Comparison of ENCODE assay signal across 1 cellular context in the genomic region with DNA sequence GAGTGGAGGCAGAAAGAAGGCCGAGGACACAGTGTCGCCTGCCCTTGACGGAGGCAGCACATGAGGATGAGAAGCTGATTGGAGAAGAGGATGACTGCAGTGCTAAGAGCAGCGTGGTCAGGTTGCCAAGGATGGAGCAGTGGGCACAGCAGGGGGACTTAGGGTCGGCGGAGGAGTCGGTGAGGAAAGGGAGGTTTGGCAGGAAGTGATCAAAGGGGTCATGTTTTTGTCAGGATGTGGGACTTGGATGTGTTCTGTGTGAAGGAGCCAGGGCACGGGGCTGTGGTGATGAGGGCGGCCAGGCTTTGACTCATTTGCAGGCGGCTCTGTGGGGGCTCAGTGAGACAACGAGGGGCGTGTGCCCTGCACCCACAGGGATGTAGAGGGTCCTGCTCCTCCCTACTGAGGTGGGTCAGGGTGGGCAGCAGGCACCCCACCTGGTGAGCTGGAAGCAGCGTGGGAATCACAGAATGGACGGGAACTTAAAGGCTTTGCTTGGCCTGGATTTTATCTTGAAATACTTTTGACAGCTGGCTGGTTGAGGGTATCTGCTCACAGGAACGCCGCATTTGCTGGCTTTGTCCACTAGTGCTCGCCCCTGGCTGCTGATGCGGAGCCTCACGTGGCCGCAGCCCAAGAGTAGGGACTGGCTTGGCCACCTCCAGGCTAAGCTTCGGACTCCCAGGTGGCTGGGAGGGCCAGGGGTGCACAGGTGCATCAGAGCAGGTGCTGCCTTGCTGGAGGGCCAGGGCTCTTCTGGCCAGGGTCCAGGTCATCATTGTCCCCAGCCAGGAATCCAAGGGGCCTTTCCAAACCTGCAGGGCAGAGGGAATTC.
TF ChIP-seq lines count a peak whose summit lies in the region.

No MANE protein-coding gene starts in this region.

TF ChIP-seq in IMR-90, 13 proteins besides CTCF, POLR2A, EP300 and RAD21:
- no peak for TF ChIP-seq MXI1 (IDR thresholded peaks at IDR 0.05; ENCODE audit: borderline replicate concordance, low read depth, low read length)
- TF ChIP-seq CEBPB (IDR thresholded peaks at IDR 0.05; ENCODE audit: low read depth, low read length): no peak
- TF ChIP-seq MAZ (IDR thresholded peaks at IDR 0.05; ENCODE audit: borderline replicate concordance, low read depth, low read length): no peak
- TF ChIP-seq, protein P1, sequence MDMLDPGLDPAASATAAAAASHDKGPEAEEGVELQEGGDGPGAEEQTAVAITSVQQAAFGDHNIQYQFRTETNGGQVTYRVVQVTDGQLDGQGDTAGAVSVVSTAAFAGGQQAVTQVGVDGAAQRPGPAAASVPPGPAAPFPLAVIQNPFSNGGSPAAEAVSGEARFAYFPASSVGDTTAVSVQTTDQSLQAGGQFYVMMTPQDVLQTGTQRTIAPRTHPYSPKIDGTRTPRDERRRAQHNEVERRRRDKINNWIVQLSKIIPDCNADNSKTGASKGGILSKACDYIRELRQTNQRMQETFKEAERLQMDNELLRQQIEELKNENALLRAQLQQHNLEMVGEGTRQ (IDR thresholded peaks at IDR 0.05; ENCODE audit: low read depth, low read length): no peak
- TF ChIP-seq CHD1 (IDR thresholded peaks at IDR 0.05; ENCODE audit: low read depth, low read length): no peak
- no peak for TF ChIP-seq FOS (IDR thresholded peaks at IDR 0.05; ENCODE audit: low read depth, low read length)
- TF ChIP-seq, protein P2, sequence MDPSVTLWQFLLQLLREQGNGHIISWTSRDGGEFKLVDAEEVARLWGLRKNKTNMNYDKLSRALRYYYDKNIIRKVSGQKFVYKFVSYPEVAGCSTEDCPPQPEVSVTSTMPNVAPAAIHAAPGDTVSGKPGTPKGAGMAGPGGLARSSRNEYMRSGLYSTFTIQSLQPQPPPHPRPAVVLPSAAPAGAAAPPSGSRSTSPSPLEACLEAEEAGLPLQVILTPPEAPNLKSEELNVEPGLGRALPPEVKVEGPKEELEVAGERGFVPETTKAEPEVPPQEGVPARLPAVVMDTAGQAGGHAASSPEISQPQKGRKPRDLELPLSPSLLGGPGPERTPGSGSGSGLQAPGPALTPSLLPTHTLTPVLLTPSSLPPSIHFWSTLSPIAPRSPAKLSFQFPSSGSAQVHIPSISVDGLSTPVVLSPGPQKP (IDR thresholded peaks at IDR 0.05; ENCODE audit: borderline replicate concordance, low read depth, low read length): no peak
- no peak for TF ChIP-seq MAFK (IDR thresholded peaks at IDR 0.05; ENCODE audit: low read depth, low read length)
- no peak for TF ChIP-seq RFX5 (IDR thresholded peaks at IDR 0.05; ENCODE audit: low read depth, low read length)
- no peak for TF ChIP-seq BHLHE40 (IDR thresholded peaks at IDR 0.05; ENCODE audit: low read depth, low read length)
- TF ChIP-seq SMC3 (IDR thresholded peaks at IDR 0.05; ENCODE audit: low read depth, low read length): no peak
- TF ChIP-seq RCOR1 (IDR thresholded peaks at IDR 0.05; ENCODE audit: insufficient replicate concordance, low read length): no peak
- TF ChIP-seq NFE2L2 (IDR thresholded peaks at IDR 0.05; ENCODE audit: low read depth, low read length): no peak
